In the genomic region with DNA sequence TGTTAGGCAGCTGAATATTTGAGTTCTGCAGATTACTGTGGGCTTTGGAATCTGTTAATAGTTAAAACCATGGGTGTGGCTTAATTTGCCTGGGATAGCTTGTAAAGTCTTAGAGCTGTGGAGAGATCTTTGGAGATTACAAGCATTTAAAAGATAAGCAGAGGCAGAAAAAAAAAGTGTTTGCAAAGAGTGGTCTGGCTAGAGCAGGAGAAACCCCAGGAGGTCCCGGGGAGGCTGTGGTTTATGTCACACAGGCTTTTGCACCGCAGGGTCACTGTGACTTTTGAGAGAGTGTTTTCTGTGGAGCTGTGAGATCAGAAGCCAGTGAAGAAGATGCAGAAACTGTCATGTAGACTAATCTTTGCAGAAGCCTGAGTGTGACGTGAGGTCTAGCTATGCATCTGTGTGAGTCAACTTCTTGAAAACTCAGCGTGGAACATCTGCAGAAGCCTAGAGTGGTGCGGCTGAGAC, we compare ENCODE assay signal across 10 cellular contexts. TPM values are rescaled to one million over a fixed set of nuclear protein-coding genes. Genes with fewer than 3 reads are reported as not detected.
A peak's percentile ranks its signal among the peaks of the same experiment; 100 is the strongest.
DNase-seq lines count a peak whose midpoint lies in the region; ATAC-seq and FAIRE-seq lines count a peak whose summit lies in the region.
"Had no signal": no experiment of that assay in that cellular context is flagged by ENCODE, and none has a peak within 500 bp of the region (broad histone marks: within the 10 kb centered on the region; RNA-seq: fewer than 3 reads in every experiment).

No MANE protein-coding gene starts in this region.

- DNase-seq in AG08396 (ENCODE audit: low spot score) = peak; percentile 40
- DNase-seq in HCEC 1CT = peak; percentile 13
- peak; percentile 42 for DNase-seq in activated CD8-positive, alpha-beta memory T cell treated with anti-CD3 and anti-CD28 coated beads, Interleukin-2, amount 50 U/mL, for 24 hours (ENCODE audit: extremely low read depth)
- DNase-seq in foreskin melanocyte = no peak
- no peak for DNase-seq in HTR-8/SVneo (ENCODE audit: insufficient read length, low spot score)
- DNase-seq in NOMO-1 treated with DMSO at 0.1 percent for 48 hours (lab: John Stamatoyannopoulos, UW; ENCODE audit: unreplicated experiment) = no peak
- DNase-seq: heart right ventricle had no signal

- no peak overlapping the region for H3K4me3 ChIP-seq in mesodermal cell (ENCODE audit: extremely low read depth, insufficient read depth, low read length, poor library complexity, severe bottlenecking)
- H3K4me3 ChIP-seq: heart right ventricle had no signal

- peaks cover 83% of the 10 kb centered on the region for H3K4me1 ChIP-seq in mesodermal cell (ENCODE audit: control insufficient read depth, insufficient read depth, low read length, poor library complexity, severe bottlenecking)

- H3K27ac ChIP-seq in mesodermal cell (ENCODE audit: low read depth, low read length, severe bottlenecking) = peak overlapping the region; percentile 55
- H3K27ac ChIP-seq: heart right ventricle had no signal

- WGBS in mesodermal cell (ENCODE audit: insufficient coverage in 2 of 2), 2 experiments = 61 to 76% methylated on average over 4 of the region's 5 CpGs

- no peaks in the 10 kb centered on the region for H3K36me3 ChIP-seq in mesodermal cell (ENCODE audit: control insufficient read depth, insufficient read depth, low read length)
- H3K36me3 ChIP-seq: heart right ventricle had no signal

- FAIRE-seq in HTR-8/SVneo (lab: Jason Lieb, UNC) = no peak
- FAIRE-seq: TTC549 had no signal

- no peaks in the 10 kb centered on the region for H3K9me3 ChIP-seq in mesodermal cell (ENCODE audit: control insufficient read depth, low read length)
- H3K9me3 ChIP-seq: heart right ventricle had no signal

- no peak for ATAC-seq in HG02970 (IDR thresholded peaks at IDR 0.05; ENCODE audit: low FRiP score, unreplicated experiment)
- ATAC-seq: heart right ventricle had no signal

RNA-seq across cellular contexts. Expression of a gene that starts 49.0 kb away (rescaled TPM):
- polyA plus RNA-seq in mesodermal cell (2013, experiment 1 of 2) = 10.7 TPM
- polyA plus RNA-seq in mesodermal cell (2013, experiment 2 of 2) = 8.6 TPM

Comparison
In these comparisons a context has a peak if more than half of its experiments do, and no peak if none do; other contexts are left out.
1. DNase-seq: peak in AG08396 (single experiment), HCEC 1CT (single experiment) and activated CD8-positive, alpha-beta memory T cell treated with anti-CD3 and anti-CD28 coated beads, Interleukin-2, amount 50 U/mL, for 24 hours (single experiment); none in foreskin melanocyte (single experiment), HTR-8/SVneo (single experiment) and NOMO-1 treated with DMSO at 0.1 percent for 48 hours (single experiment).